In the genomic region with DNA sequence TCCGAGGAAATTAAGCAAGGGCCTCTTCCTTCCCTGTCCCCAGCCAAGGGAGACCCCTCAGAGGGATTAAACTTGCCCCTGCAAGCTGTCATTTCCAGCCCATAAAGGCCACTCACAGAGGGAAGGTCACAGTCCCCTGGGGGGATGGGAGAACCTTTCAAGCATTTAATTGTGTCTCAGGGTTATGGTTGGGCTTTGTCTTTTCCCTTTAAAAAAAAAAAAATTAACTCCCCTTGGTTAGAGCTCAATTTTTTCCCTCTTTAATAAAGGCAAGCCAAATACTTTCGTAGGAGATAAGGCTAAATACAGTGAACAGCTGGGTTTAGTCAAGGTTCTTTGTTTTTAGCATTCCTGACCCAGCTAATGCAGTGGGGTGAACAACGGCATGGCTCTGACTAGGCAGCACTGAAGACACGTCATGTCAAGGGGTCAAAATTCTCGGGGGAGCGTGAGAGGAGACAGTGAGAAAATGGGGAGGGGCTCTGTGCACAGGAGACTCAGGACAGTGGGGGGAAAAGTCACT, we compare ENCODE assay signal across 12 cellular contexts. TPM values are rescaled to one million over a fixed set of nuclear protein-coding genes. Genes with fewer than 3 reads are reported as not detected.
DNase-seq lines count a peak whose midpoint lies in the region; ATAC-seq and TF ChIP-seq lines count a peak whose summit lies in the region.
"Had no signal": no experiment of that assay in that cellular context is flagged by ENCODE, and none has a peak within 500 bp of the region (broad histone marks: within the 10 kb centered on the region; RNA-seq: fewer than 3 reads in every experiment).

No MANE protein-coding gene starts in this region.

- intact Hi-C loops in activated CD8-positive, alpha-beta T cell treated with anti-CD3 and anti-CD28 coated beads for 36 hours (cut with micrococcal nuclease): no loop called here
- intact Hi-C loops in esophagus muscularis mucosa (cut with DNase I) (no loop called here), mucosa of descending colon (cut with DNase I, micrococcal nuclease) (no loop called here), vagina (cut with DNase I) (no loop called here)

- H3K4me1 Mint-ChIP-seq in activated CD8-positive, alpha-beta T cell treated with anti-CD3 and anti-CD28 coated beads for 36 hours (ENCODE audit: low read depth): peaks cover 6% of the 10 kb centered on the region
- no peaks in the 10 kb centered on the region for H3K4me1 Mint-ChIP-seq in activated CD8-positive, alpha-beta T cell treated with anti-CD3 and anti-CD28 coated beads, Interleukin-2, amount 10 ng/mL, durations not matched to agents 7 days and 5 days (ENCODE audit: low read depth)
- H3K4me1 Mint-ChIP-seq: B cell had no signal

- TF ChIP-seq POLR2A in esophagus muscularis mucosa (IDR thresholded peaks at IDR 0.05; ENCODE audit: low read depth): no peak
- no peak for TF ChIP-seq POLR2A in vagina (IDR thresholded peaks at IDR 0.05)

- peak overlapping the region; percentile 11 for H3K27ac Mint-ChIP-seq in activated CD8-positive, alpha-beta T cell treated with anti-CD3 and anti-CD28 coated beads for 36 hours
- H3K27ac Mint-ChIP-seq in activated CD8-positive, alpha-beta T cell treated with anti-CD3 and anti-CD28 coated beads, Interleukin-2, amount 10 ng/mL, durations not matched to agents 7 days and 5 days: no peak overlapping the region
- H3K27ac Mint-ChIP-seq: B cell had no signal

- H3K36me3 Mint-ChIP-seq in activated CD8-positive, alpha-beta T cell treated with anti-CD3 and anti-CD28 coated beads for 36 hours (ENCODE audit: low read depth): peaks cover 3% of the 10 kb centered on the region
- no peaks in the 10 kb centered on the region for H3K36me3 Mint-ChIP-seq in activated CD8-positive, alpha-beta T cell treated with anti-CD3 and anti-CD28 coated beads, Interleukin-2, amount 10 ng/mL, durations not matched to agents 7 days and 5 days (ENCODE audit: low read depth)

- no peak for DNase-seq in activated CD8-positive, alpha-beta T cell treated with anti-CD3 and anti-CD28 coated beads for 36 hours
- no peak for DNase-seq in activated CD8-positive, alpha-beta T cell treated with anti-CD3 and anti-CD28 coated beads, Interleukin-2, amount 10 ng/mL, durations not matched to agents 7 days and 5 days
- DNase-seq in esophagus muscularis mucosa (ENCODE audit: extremely low spot score): no peak
- DNase-seq in mucosa of descending colon: no peak
- no peak for DNase-seq in vagina (ENCODE audit: extremely low spot score in 2 of 2)
- no peak for DNase-seq in GM19238 (ENCODE audit: insufficient read length, low spot score)
- DNase-seq in BE2C: no peak
- DNase-seq: activated naive CD4-positive, alpha-beta T cell treated with anti-CD3 and anti-CD28 coated beads, Interleukin-2, amount 50 U/mL, for 16 hours; NCI-H2029 treated with DMSO at 0.1 percent for 48 hours; T-helper 9 cell had no signal

- H3K4me3 ChIP-seq in esophagus muscularis mucosa: no peak overlapping the region
- no peak overlapping the region for H3K4me3 ChIP-seq in mucosa of descending colon
- H3K4me3 ChIP-seq in vagina: no peak overlapping the region
- H3K4me3 ChIP-seq in BE2C (ENCODE audit: low read depth, low read length): no peak overlapping the region

- no peak for TF ChIP-seq CTCF in activated CD8-positive, alpha-beta T cell treated with anti-CD3 and anti-CD28 coated beads for 36 hours (IDR thresholded peaks at IDR 0.05)
- TF ChIP-seq CTCF in esophagus muscularis mucosa (IDR thresholded peaks at IDR 0.05) (no peak), mucosa of descending colon (IDR thresholded peaks at IDR 0.05) (no peak), vagina (IDR thresholded peaks at IDR 0.05) (no peak), BE2C (IDR thresholded peaks at IDR 0.05; ENCODE audit: low read depth, low read length) (no peak)

- CTCF ChIA-PET in activated CD8-positive, alpha-beta T cell treated with anti-CD3 and anti-CD28 coated beads for 36 hours (lab: Charles Lee): interaction anchor here (1.2 to 1.5 kb wide), 2 partner anchors 9 to 14 kb away, joined by 3 to 4 read pairs; no protein-coding TSS in a partner anchor
- CTCF ChIA-PET in activated CD8-positive, alpha-beta T cell treated with anti-CD3 and anti-CD28 coated beads, Interleukin-2, amount 10 ng/mL, durations not matched to agents 7 days and 5 days (lab: Charles Lee): interaction anchor here (1.0 kb wide), 1 partner anchor 295 kb away, joined by 3 read pairs; no protein-coding TSS in a partner anchor

- ATAC-seq in activated CD8-positive, alpha-beta T cell treated with anti-CD3 and anti-CD28 coated beads for 36 hours: no peak
- no peak for ATAC-seq in activated CD8-positive, alpha-beta T cell treated with anti-CD3 and anti-CD28 coated beads, Interleukin-2, amount 10 ng/mL, durations not matched to agents 7 days and 5 days
- ATAC-seq in mucosa of descending colon: peak; percentile 6
- ATAC-seq in GM19397 (IDR thresholded peaks at IDR 0.05; ENCODE audit: unreplicated experiment): no peak

- H3K4me1 ChIP-seq in esophagus muscularis mucosa: peaks cover 32 to 48% (median 46%) of the 10 kb centered on the region in 4 donors
- peaks cover 16% of the 10 kb centered on the region for H3K4me1 ChIP-seq in mucosa of descending colon (ENCODE audit: low read depth)
- peaks cover 47% of the 10 kb centered on the region for H3K4me1 ChIP-seq in vagina
- H3K4me1 ChIP-seq in BE2C: no peaks in the 10 kb centered on the region

- no peak for TF ChIP-seq EP300 in esophagus muscularis mucosa (IDR thresholded peaks at IDR 0.05)

- no peaks in the 10 kb centered on the region for H3K9me3 Mint-ChIP-seq in activated CD8-positive, alpha-beta T cell treated with anti-CD3 and anti-CD28 coated beads for 36 hours
- H3K9me3 Mint-ChIP-seq in activated CD8-positive, alpha-beta T cell treated with anti-CD3 and anti-CD28 coated beads, Interleukin-2, amount 10 ng/mL, durations not matched to agents 7 days and 5 days (ENCODE audit: insufficient read depth): no peaks in the 10 kb centered on the region

- H3K4me3 Mint-ChIP-seq in activated CD8-positive, alpha-beta T cell treated with anti-CD3 and anti-CD28 coated beads for 36 hours: no peak overlapping the region
- no peak overlapping the region for H3K4me3 Mint-ChIP-seq in activated CD8-positive, alpha-beta T cell treated with anti-CD3 and anti-CD28 coated beads, Interleukin-2, amount 10 ng/mL, durations not matched to agents 7 days and 5 days
- H3K4me3 Mint-ChIP-seq: B cell had no signal

- H3K27ac ChIP-seq in esophagus muscularis mucosa (replicated peaks in 1 of 4): peak overlapping the region; percentile 74 to 80 (median 75)
- peak overlapping the region; percentile 73 for H3K27ac ChIP-seq in vagina

- H3K9me3 ChIP-seq in esophagus muscularis mucosa: no peaks in the 10 kb centered on the region
- no peaks in the 10 kb centered on the region for H3K9me3 ChIP-seq in mucosa of descending colon
- no peaks in the 10 kb centered on the region for H3K9me3 ChIP-seq in vagina
- H3K9me3 ChIP-seq in BE2C: no peaks in the 10 kb centered on the region

- H3K36me3 ChIP-seq in esophagus muscularis mucosa (peaks cover 28 to 57% (median 48%) of the 10 kb centered on the region in 4 donors), mucosa of descending colon (ENCODE audit: low read depth) (no peaks in the 10 kb centered on the region), vagina (peaks cover 0 to 30% of the 10 kb centered on the region in 2 donors), BE2C (no peaks in the 10 kb centered on the region)

- H3K27me3 Mint-ChIP-seq in activated CD8-positive, alpha-beta T cell treated with anti-CD3 and anti-CD28 coated beads for 36 hours: no peaks in the 10 kb centered on the region
- H3K27me3 Mint-ChIP-seq in activated CD8-positive, alpha-beta T cell treated with anti-CD3 and anti-CD28 coated beads, Interleukin-2, amount 10 ng/mL, durations not matched to agents 7 days and 5 days (ENCODE audit: low read depth): peaks cover 3% of the 10 kb centered on the region
- H3K27me3 Mint-ChIP-seq: B cell had no signal

- H3K27me3 ChIP-seq in esophagus muscularis mucosa: no peaks in the 10 kb centered on the region
- H3K27me3 ChIP-seq in vagina: no peaks in the 10 kb centered on the region
- H3K27me3 ChIP-seq in BE2C: no peaks in the 10 kb centered on the region

- 37% methylated on average over 6 of the region's 6 CpGs for WGBS in esophagus muscularis mucosa

- POLR2A ChIA-PET in activated CD8-positive, alpha-beta T cell treated with anti-CD3 and anti-CD28 coated beads for 36 hours (lab: Charles Lee): interaction anchor here (1.0 kb wide), 1 partner anchor 11 kb away, joined by 3 read pairs; no protein-coding TSS in a partner anchor
- POLR2A ChIA-PET in activated CD8-positive, alpha-beta T cell treated with anti-CD3 and anti-CD28 coated beads, Interleukin-2, amount 10 ng/mL, durations not matched to agents 7 days and 5 days (lab: Charles Lee): no interaction called here

RNA-seq across cellular contexts. Expression of a gene that starts 30.4 kb away (rescaled TPM):
- total RNA-seq in activated CD8-positive, alpha-beta T cell treated with anti-CD3 and anti-CD28 coated beads for 36 hours: 1 to 10 TPM in 1 of 2 experiments, under 1 TPM in 1; 0.69 to 1.0 TPM
- total RNA-seq in activated CD8-positive, alpha-beta T cell treated with anti-CD3 and anti-CD28 coated beads, Interleukin-2, amount 10 ng/mL, durations not matched to agents 7 days and 5 days: 1 to 10 TPM; 4.7 to 5.3 TPM
- total RNA-seq in esophagus muscularis mucosa: 10 to 100 TPM; 17.2 to 63.4 (median 49.3) TPM
- total RNA-seq in mucosa of descending colon: 10 to 100 TPM; 27.6 to 63.3 (median 39.3) TPM
- total RNA-seq in vagina: 17.9 TPM
- polyA plus RNA-seq in BE2C (2012; ENCODE audit: insufficient read depth, insufficient read length, low read depth): 1.0 TPM
